ENCODE assay signal across 1 cellular context in the genomic region with DNA sequence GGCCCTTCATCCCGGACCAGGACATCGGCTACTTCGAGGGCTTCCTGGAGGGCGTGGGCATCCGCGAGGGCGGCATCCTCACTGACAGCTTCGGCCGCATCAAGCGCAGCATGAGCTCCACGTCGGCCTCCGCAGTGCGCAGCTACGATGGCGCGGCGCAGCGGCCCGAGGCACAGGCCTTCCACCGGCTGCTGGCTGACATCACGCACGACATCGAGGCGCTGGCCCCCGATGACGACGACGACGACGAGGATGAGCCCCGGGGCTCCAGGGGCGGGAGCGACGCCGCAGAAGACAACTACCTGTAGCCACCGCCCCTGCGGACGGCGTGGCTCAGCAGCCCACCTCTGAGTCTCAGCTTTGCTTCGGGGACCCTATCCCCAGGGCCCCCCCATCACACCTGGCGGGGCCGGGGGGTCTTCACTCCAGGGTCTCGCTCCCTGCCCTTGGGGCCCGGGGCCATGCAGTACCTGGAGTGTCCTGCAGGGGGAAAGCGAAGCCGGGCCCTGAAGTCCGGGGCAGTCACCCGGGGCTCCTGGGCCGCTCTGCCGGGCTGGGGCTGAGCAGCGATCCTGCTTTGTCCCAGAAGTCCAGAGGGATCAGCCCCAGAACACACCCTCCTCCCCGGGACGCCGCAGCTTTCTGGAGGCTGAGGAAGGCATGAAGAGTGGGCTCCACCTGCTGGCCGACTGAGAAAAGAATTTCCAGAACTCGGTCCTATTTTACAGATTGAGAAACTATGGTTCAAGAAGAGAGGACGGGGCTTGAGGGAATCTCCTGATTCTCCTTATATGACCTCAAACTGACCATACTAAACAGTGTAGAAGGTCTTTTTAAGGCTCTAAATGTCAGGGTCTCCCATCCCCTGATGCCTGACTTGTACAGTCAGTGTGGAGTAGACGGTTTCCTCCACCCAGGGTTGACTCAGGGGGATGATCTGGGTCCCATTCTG.
TF ChIP-seq lines count a peak whose summit lies in the region.

No MANE protein-coding gene starts in this region.

TF ChIP-seq in SK-N-SH, 30 proteins besides CTCF, POLR2A, EP300 and RAD21 (continued from another document):
- TF ChIP-seq, protein P1, sequence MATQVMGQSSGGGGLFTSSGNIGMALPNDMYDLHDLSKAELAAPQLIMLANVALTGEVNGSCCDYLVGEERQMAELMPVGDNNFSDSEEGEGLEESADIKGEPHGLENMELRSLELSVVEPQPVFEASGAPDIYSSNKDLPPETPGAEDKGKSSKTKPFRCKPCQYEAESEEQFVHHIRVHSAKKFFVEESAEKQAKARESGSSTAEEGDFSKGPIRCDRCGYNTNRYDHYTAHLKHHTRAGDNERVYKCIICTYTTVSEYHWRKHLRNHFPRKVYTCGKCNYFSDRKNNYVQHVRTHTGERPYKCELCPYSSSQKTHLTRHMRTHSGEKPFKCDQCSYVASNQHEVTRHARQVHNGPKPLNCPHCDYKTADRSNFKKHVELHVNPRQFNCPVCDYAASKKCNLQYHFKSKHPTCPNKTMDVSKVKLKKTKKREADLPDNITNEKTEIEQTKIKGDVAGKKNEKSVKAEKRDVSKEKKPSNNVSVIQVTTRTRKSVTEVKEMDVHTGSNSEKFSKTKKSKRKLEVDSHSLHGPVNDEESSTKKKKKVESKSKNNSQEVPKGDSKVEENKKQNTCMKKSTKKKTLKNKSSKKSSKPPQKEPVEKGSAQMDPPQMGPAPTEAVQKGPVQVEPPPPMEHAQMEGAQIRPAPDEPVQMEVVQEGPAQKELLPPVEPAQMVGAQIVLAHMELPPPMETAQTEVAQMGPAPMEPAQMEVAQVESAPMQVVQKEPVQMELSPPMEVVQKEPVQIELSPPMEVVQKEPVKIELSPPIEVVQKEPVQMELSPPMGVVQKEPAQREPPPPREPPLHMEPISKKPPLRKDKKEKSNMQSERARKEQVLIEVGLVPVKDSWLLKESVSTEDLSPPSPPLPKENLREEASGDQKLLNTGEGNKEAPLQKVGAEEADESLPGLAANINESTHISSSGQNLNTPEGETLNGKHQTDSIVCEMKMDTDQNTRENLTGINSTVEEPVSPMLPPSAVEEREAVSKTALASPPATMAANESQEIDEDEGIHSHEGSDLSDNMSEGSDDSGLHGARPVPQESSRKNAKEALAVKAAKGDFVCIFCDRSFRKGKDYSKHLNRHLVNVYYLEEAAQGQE (IDR thresholded peaks at IDR 0.05; ENCODE audit: low read depth, low read length): no peak
- TF ChIP-seq JUND (IDR thresholded peaks at IDR 0.05) (no peak), NFIC (IDR thresholded peaks at IDR 0.05; ENCODE audit: borderline replicate concordance) (no peak)
- TF ChIP-seq, protein P2, sequence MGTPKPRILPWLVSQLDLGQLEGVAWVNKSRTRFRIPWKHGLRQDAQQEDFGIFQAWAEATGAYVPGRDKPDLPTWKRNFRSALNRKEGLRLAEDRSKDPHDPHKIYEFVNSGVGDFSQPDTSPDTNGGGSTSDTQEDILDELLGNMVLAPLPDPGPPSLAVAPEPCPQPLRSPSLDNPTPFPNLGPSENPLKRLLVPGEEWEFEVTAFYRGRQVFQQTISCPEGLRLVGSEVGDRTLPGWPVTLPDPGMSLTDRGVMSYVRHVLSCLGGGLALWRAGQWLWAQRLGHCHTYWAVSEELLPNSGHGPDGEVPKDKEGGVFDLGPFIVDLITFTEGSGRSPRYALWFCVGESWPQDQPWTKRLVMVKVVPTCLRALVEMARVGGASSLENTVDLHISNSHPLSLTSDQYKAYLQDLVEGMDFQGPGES (IDR thresholded peaks at IDR 0.05; ENCODE audit: low read depth, low read length): no peak
- TF ChIP-seq, protein P3, sequence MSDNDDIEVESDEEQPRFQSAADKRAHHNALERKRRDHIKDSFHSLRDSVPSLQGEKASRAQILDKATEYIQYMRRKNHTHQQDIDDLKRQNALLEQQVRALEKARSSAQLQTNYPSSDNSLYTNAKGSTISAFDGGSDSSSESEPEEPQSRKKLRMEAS (IDR thresholded peaks at IDR 0.05; ENCODE audit: low read depth): 0 out of 2 replicates have a peak, but pooled peaks have one; percentile 18
- TF ChIP-seq, protein P4, sequence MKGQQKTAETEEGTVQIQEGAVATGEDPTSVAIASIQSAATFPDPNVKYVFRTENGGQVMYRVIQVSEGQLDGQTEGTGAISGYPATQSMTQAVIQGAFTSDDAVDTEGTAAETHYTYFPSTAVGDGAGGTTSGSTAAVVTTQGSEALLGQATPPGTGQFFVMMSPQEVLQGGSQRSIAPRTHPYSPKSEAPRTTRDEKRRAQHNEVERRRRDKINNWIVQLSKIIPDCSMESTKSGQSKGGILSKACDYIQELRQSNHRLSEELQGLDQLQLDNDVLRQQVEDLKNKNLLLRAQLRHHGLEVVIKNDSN (IDR thresholded peaks at IDR 0.05; ENCODE audit: borderline replicate concordance, low read depth): no peak
